9 cellular contexts compared by ENCODE assay signal in genomic region chr5:141875795-141876627, GRCh38. TPM values are rescaled to one million over a fixed set of nuclear protein-coding genes. Genes with fewer than 3 reads are reported as not detected.
DNase-seq lines count a peak whose midpoint lies in the region; ATAC-seq and TF ChIP-seq lines count a peak whose summit lies in the region.
"Had no signal": no experiment of that assay in that cellular context is flagged by ENCODE, and none has a peak within 500 bp of the region (broad histone marks: within the 10 kb centered on the region; RNA-seq: fewer than 3 reads in every experiment).

No MANE protein-coding gene starts in this region.

- H3K27me3 ChIP-seq in BLaER1: peaks cover 64% of the 10 kb centered on the region
- H3K27me3 ChIP-seq in Loucy (ENCODE audit: insufficient read depth, low read length, poor library complexity, severe bottlenecking): no peaks in the 10 kb centered on the region

- POLR2A ChIA-PET in activated CD8-positive, alpha-beta T cell treated with anti-CD3 and anti-CD28 coated beads for 36 hours (lab: Charles Lee): no interaction called here

- H3K4me1 Mint-ChIP-seq in natural killer cell treated with Interleukin-12 subunit alpha and Interleukin-12 subunit beta and Interleukin-15 and Interleukin-18, amount 100 ng/mL, for 72 hours (ENCODE audit: low read depth in 2 of 2): peaks cover 43 to 55% of the 10 kb centered on the region in 2 donors
- peaks cover 15% of the 10 kb centered on the region for H3K4me1 Mint-ChIP-seq in activated CD8-positive, alpha-beta T cell treated with anti-CD3 and anti-CD28 coated beads for 36 hours (ENCODE audit: low read depth)

- peaks cover 46% of the 10 kb centered on the region; the same call in 1 of the 2 replicates for H4K20me1 ChIP-seq in BLaER1
- no peaks in the 10 kb centered on the region for H4K20me1 ChIP-seq in Loucy (ENCODE audit: insufficient read depth, low read length, poor library complexity, severe bottlenecking)

- H3K4me3 Mint-ChIP-seq in natural killer cell treated with Interleukin-12 subunit alpha and Interleukin-12 subunit beta and Interleukin-15 and Interleukin-18, amount 100 ng/mL, for 72 hours: peak overlapping the region; percentile 86
- no peak overlapping the region for H3K4me3 Mint-ChIP-seq in activated CD8-positive, alpha-beta T cell treated with anti-CD3 and anti-CD28 coated beads for 36 hours

- intact Hi-C loops in activated CD8-positive, alpha-beta T cell treated with anti-CD3 and anti-CD28 coated beads for 36 hours (cut with micrococcal nuclease): no loop called here

- peak; percentile 22 for TF ChIP-seq CTCF in Loucy (conservative IDR thresholded peaks at IDR 0.05; ENCODE audit: low read length)
- TF ChIP-seq CTCF in epithelial cell of esophagus (IDR thresholded peaks at IDR 0.05; ENCODE audit: insufficient read depth, low read depth, low read length, missing control alignments): no peak
- TF ChIP-seq CTCF in activated CD8-positive, alpha-beta T cell treated with anti-CD3 and anti-CD28 coated beads for 36 hours (IDR thresholded peaks at IDR 0.05): no peak

- H3K4me3 ChIP-seq in BLaER1 (peak overlapping the region; percentile 33; the same call in 1 of the 2 replicates), Loucy (ENCODE audit: low read length, poor library complexity, severe bottlenecking) (peak overlapping the region; percentile 70), epithelial cell of esophagus (ENCODE audit: low read length) (peak overlapping the region; percentile 58)

- no peak overlapping the region for H3K27ac ChIP-seq in BLaER1

- H3K27ac Mint-ChIP-seq in natural killer cell treated with Interleukin-12 subunit alpha and Interleukin-12 subunit beta and Interleukin-15 and Interleukin-18, amount 100 ng/mL, for 72 hours: peak overlapping the region in 1 of 2 donors; percentile 30
- H3K27ac Mint-ChIP-seq in activated CD8-positive, alpha-beta T cell treated with anti-CD3 and anti-CD28 coated beads for 36 hours: no peak overlapping the region

- H3K9me3 Mint-ChIP-seq in natural killer cell treated with Interleukin-12 subunit alpha and Interleukin-12 subunit beta and Interleukin-15 and Interleukin-18, amount 100 ng/mL, for 72 hours: no peaks in the 10 kb centered on the region
- H3K9me3 Mint-ChIP-seq in activated CD8-positive, alpha-beta T cell treated with anti-CD3 and anti-CD28 coated beads for 36 hours: no peaks in the 10 kb centered on the region

- H3K79me2 ChIP-seq in Loucy (ENCODE audit: insufficient read depth, low read length): no peaks in the 10 kb centered on the region

- peak; percentile 13 to 41 for ATAC-seq in natural killer cell treated with Interleukin-12 subunit alpha and Interleukin-12 subunit beta and Interleukin-15 and Interleukin-18, amount 100 ng/mL, for 72 hours
- no peak for ATAC-seq in GM21737 (IDR thresholded peaks at IDR 0.05; ENCODE audit: unreplicated experiment)
- ATAC-seq in activated CD8-positive, alpha-beta T cell treated with anti-CD3 and anti-CD28 coated beads for 36 hours: no peak

- H2AFZ ChIP-seq in Loucy (ENCODE audit: low read length): peak overlapping the region; percentile 83

- peak; percentile 37 for DNase-seq in epithelial cell of esophagus (ENCODE audit: low read depth)
- peak; percentile 72 for DNase-seq in natural killer cell treated with Interleukin-12 subunit alpha and Interleukin-12 subunit beta and Interleukin-15 and Interleukin-18, amount 100 ng/mL, for 72 hours (ENCODE audit: low spot score)
- DNase-seq in activated effector memory CD4-positive, alpha-beta T cell treated with anti-CD3 and anti-CD28 coated beads, Interleukin-2, amount 50 U/mL, for 16 hours: no peak
- DNase-seq in activated CD8-positive, alpha-beta T cell treated with anti-CD3 and anti-CD28 coated beads for 36 hours: no peak
- DNase-seq in stimulated activated naive CD4-positive, alpha-beta T cell (lab: John Stamatoyannopoulos, UW): no peak
- DNase-seq: NCI-H774 had no signal

- H3K9ac ChIP-seq in BLaER1 (no peak overlapping the region), Loucy (ENCODE audit: low read depth, low read length, poor library complexity, severe bottlenecking) (peak overlapping the region; percentile 61)

- H3K9me3 ChIP-seq in BLaER1 (no peaks in the 10 kb centered on the region), Loucy (ENCODE audit: insufficient read depth, low read depth, low read length) (no peaks in the 10 kb centered on the region)

- no peaks in the 10 kb centered on the region for H3K36me3 ChIP-seq in BLaER1
- H3K36me3 ChIP-seq in Loucy (ENCODE audit: insufficient read depth, low read length): no peaks in the 10 kb centered on the region

- H3K9me2 ChIP-seq in Loucy (replicated peaks; ENCODE audit: low read depth, low read length): no peaks in the 10 kb centered on the region

- H3K27me3 Mint-ChIP-seq in natural killer cell treated with Interleukin-12 subunit alpha and Interleukin-12 subunit beta and Interleukin-15 and Interleukin-18, amount 100 ng/mL, for 72 hours: peaks cover 12 to 41% of the 10 kb centered on the region in 2 donors
- H3K27me3 Mint-ChIP-seq in activated CD8-positive, alpha-beta T cell treated with anti-CD3 and anti-CD28 coated beads for 36 hours: peaks cover 66% of the 10 kb centered on the region

- no peaks in the 10 kb centered on the region for H3K36me3 Mint-ChIP-seq in natural killer cell treated with Interleukin-12 subunit alpha and Interleukin-12 subunit beta and Interleukin-15 and Interleukin-18, amount 100 ng/mL, for 72 hours
- H3K36me3 Mint-ChIP-seq in activated CD8-positive, alpha-beta T cell treated with anti-CD3 and anti-CD28 coated beads for 36 hours (ENCODE audit: low read depth): no peaks in the 10 kb centered on the region

- CTCF ChIA-PET in activated CD8-positive, alpha-beta T cell treated with anti-CD3 and anti-CD28 coated beads for 36 hours (lab: Charles Lee): interaction anchor here (0.6 to 10.5 kb wide), 7 partner anchors 46 to 211 kb away, joined by 3 to 205 read pairs (median 3); no protein-coding TSS in a partner anchor

- H3F3A ChIP-seq in Loucy (ENCODE audit: low read depth): no peaks in the 10 kb centered on the region

- H3K4me1 ChIP-seq in BLaER1 (peaks cover 43% of the 10 kb centered on the region), Loucy (ENCODE audit: insufficient read depth, low read length, poor library complexity, severe bottlenecking) (peaks cover 27% of the 10 kb centered on the region)

- H3K4me2 ChIP-seq in BLaER1 (peak overlapping the region; percentile 64), Loucy (ENCODE audit: low read depth, low read length, poor library complexity, severe bottlenecking) (peak overlapping the region; percentile 82)

RNA-seq across cellular contexts. Expression of gene PCDH1, which starts 2.2 kb away (rescaled TPM):
- total RNA-seq in natural killer cell treated with Interleukin-12 subunit alpha and Interleukin-12 subunit beta and Interleukin-15 and Interleukin-18, amount 100 ng/mL, for 72 hours: 1 to 10 TPM; 1.8 to 5.9 TPM
- under 1 TPM in 1 of 2 experiments, not detected in 1; 0.87 TPM for total RNA-seq in activated CD8-positive, alpha-beta T cell treated with anti-CD3 and anti-CD28 coated beads for 36 hours

RNA-seq across cellular contexts. Expression of gene DELE1, which starts 47.7 kb away (rescaled TPM):
- total RNA-seq in natural killer cell treated with Interleukin-12 subunit alpha and Interleukin-12 subunit beta and Interleukin-15 and Interleukin-18, amount 100 ng/mL, for 72 hours: 10 to 100 TPM; 70.9 to 93.6 TPM
- 10 to 100 TPM; 50.1 to 57.4 TPM for total RNA-seq in activated CD8-positive, alpha-beta T cell treated with anti-CD3 and anti-CD28 coated beads for 36 hours

Comparison
In these comparisons a context has a peak if more than half of its experiments do, and no peak if none do; other contexts are left out.
1. DNase-seq: peak in epithelial cell of esophagus (single experiment) and natural killer cell treated with Interleukin-12 subunit alpha and Interleukin-12 subunit beta and Interleukin-15 and Interleukin-18, amount 100 ng/mL, for 72 hours (single experiment); none in activated effector memory CD4-positive, alpha-beta T cell treated with anti-CD3 and anti-CD28 coated beads, Interleukin-2, amount 50 U/mL, for 16 hours (single experiment), activated CD8-positive, alpha-beta T cell treated with anti-CD3 and anti-CD28 coated beads for 36 hours (single experiment) and stimulated activated naive CD4-positive, alpha-beta T cell (0 of 6).
2. ATAC-seq: peak in natural killer cell treated with Interleukin-12 subunit alpha and Interleukin-12 subunit beta and Interleukin-15 and Interleukin-18, amount 100 ng/mL, for 72 hours (2 of 2); none in GM21737 (single experiment) and activated CD8-positive, alpha-beta T cell treated with anti-CD3 and anti-CD28 coated beads for 36 hours (single experiment).
3. Peak in every context shown above with its lines, with median percentiles within 50 percentile points of each other: H3K4me3 ChIP-seq.